ENCODE assay signal across 24 cellular contexts in genomic region chr19:6226012-6226411, GRCh38. TPM values are rescaled to one million over a fixed set of nuclear protein-coding genes. Genes with fewer than 3 reads are reported as not detected.
DNase-seq lines count a peak whose midpoint lies in the region; ATAC-seq, FAIRE-seq and TF ChIP-seq lines count a peak whose summit lies in the region.
"Had no signal": no experiment of that assay in that cellular context is flagged by ENCODE, and none has a peak within 500 bp of the region (broad histone marks: within the 10 kb centered on the region; RNA-seq: fewer than 3 reads in every experiment).

No MANE protein-coding gene starts in this region.

- TF ChIP-seq CTCF in chondrocyte (IDR thresholded peaks at IDR 0.05) (no peak), nephron progenitor cell (IDR thresholded peaks at IDR 0.05) (no peak)

- H3K27me3 Mint-ChIP-seq in chondrocyte (ENCODE audit: low read depth) (no peaks in the 10 kb centered on the region), nephron progenitor cell (ENCODE audit: low read depth, poor library complexity) (no peaks in the 10 kb centered on the region)

- no peaks in the 10 kb centered on the region for H3K9me3 Mint-ChIP-seq in chondrocyte (ENCODE audit: low read depth)
- no peaks in the 10 kb centered on the region for H3K9me3 Mint-ChIP-seq in nephron progenitor cell
- H3K9me3 Mint-ChIP-seq: CD14-positive monocyte had no signal

- no peak for TF ChIP-seq POLR2A in H54 (IDR thresholded peaks at IDR 0.05; ENCODE audit: low read depth, low read length)

- no peak for ATAC-seq in Right ventricle myocardium inferior
- ATAC-seq: Panc1 had no signal

- H3K27ac Mint-ChIP-seq in chondrocyte (ENCODE audit: unreplicated experiment) (no peak overlapping the region), nephron progenitor cell (peak overlapping the region; percentile 61)

- H3K4me3 Mint-ChIP-seq in chondrocyte (ENCODE audit: unreplicated experiment) (no peak overlapping the region), nephron progenitor cell (no peak overlapping the region)
- H3K4me3 Mint-ChIP-seq: CD14-positive monocyte had no signal

- intact Hi-C loops in Right ventricle myocardium inferior (cut with DNase I) (no loop called here), cardiac septum (cut with DNase I) (no loop called here)

- H3K36me3 Mint-ChIP-seq in chondrocyte (ENCODE audit: low read depth) = peaks cover 13% of the 10 kb centered on the region
- H3K36me3 Mint-ChIP-seq in nephron progenitor cell (ENCODE audit: low read depth) = peaks cover 26% of the 10 kb centered on the region

- H3K4me1 Mint-ChIP-seq in chondrocyte (ENCODE audit: low read depth) (peaks cover 4% of the 10 kb centered on the region), nephron progenitor cell (peaks cover 38% of the 10 kb centered on the region)

- FAIRE-seq in H54 (lab: Jason Lieb, UNC) = no peak
- FAIRE-seq: D721Med, H1, HTR-8/SVneo had no signal

- DNase-seq in Right ventricle myocardium inferior (ENCODE audit: missing footprints) = peak; percentile 47
- DNase-seq in cardiac septum (ENCODE audit: low spot score) = no peak
- DNase-seq in chondrocyte (ENCODE audit: low spot score) = peak; percentile 71
- DNase-seq in nephron progenitor cell = no peak
- no peak for DNase-seq in HCEC 1CT
- no peak for DNase-seq in NOMO-1 treated with DMSO at 0.1 percent for 48 hours (lab: John Stamatoyannopoulos, UW; ENCODE audit: unreplicated experiment)
- DNase-seq in SW480 (ENCODE audit: low spot score) = no peak
- no peak for DNase-seq in H54 (ENCODE audit: insufficient read length, low spot score)
- DNase-seq: 8988T, AML-193, DMS53, GDM1, KG1, NCI-H1092 treated with DMSO at 0.1 percent for 48 hours, NCI-H1436 treated with DMSO at 0.1 percent for 48 hours, NCI-H2029 treated with DMSO at 0.1 percent for 48 hours, NCI-H226, NCI-H510A treated with DMSO at 0.1 percent for 48 hours, NCI-H748 treated with DMSO at 0.1 percent for 48 hours had no signal

RNA-seq across cellular contexts. Expression of gene MLLT1, which starts 53.8 kb away (rescaled TPM):
- 40.1 TPM for total RNA-seq in Right ventricle myocardium inferior
- total RNA-seq in cardiac septum = 30.6 TPM
- 57.7 to 61.2 TPM (median 60.9 TPM) in 3 replicates for total RNA-seq in chondrocyte

Comparison
In these comparisons a context has a peak if more than half of its experiments do, and no peak if none do; other contexts are left out.
1. DNase-seq: peak in Right ventricle myocardium inferior (single experiment) and chondrocyte (single experiment); none in cardiac septum (single experiment), nephron progenitor cell (single experiment), HCEC 1CT (single experiment), NOMO-1 treated with DMSO at 0.1 percent for 48 hours (single experiment), SW480 (single experiment) and H54 (single experiment).